Comparison of ENCODE assay signal across 10 cellular contexts in genomic region chrX:13131511-13132137, GRCh38.
DNase-seq lines count a peak whose midpoint lies in the region; ATAC-seq lines count a peak whose summit lies in the region.
"Had no signal": no experiment of that assay in that cellular context is flagged by ENCODE, and none has a peak within 500 bp of the region (broad histone marks: within the 10 kb centered on the region; RNA-seq: fewer than 3 reads in every experiment).

No MANE protein-coding gene starts in this region.

- peak; percentile 43 to 51 for DNase-seq in AML-193 (lab: John Stamatoyannopoulos, UW)
- peak; percentile 96 for DNase-seq in RPMI7951 (ENCODE audit: low read depth)
- DNase-seq in immature natural killer cell, result peak; percentile 63 to 69 (median 68)
- no peak for DNase-seq in NCI-H524 treated with DMSO at 0.1 percent for 48 hours (lab: John Stamatoyannopoulos, UW)
- DNase-seq in NCI-H146 (lab: John Stamatoyannopoulos, UW), result no peak
- DNase-seq: Calu3, NCI-H526 had no signal

- peaks cover 0 to 8% (median 6%) of the 10 kb centered on the region in 3 donors for H3K27me3 Mint-ChIP-seq in immature natural killer cell (ENCODE audit: low read depth in 3 of 3)

- no peaks in the 10 kb centered on the region for H3K36me3 Mint-ChIP-seq in immature natural killer cell

- H3K4me3 Mint-ChIP-seq in immature natural killer cell, result peak overlapping the region; percentile 52 to 72 (median 68)

- H3K27ac Mint-ChIP-seq in immature natural killer cell, result peak overlapping the region; percentile 55 to 96 (median 84)

- no peaks in the 10 kb centered on the region for H3K9me3 Mint-ChIP-seq in immature natural killer cell

- ATAC-seq in GM19395 (IDR thresholded peaks at IDR 0.05; ENCODE audit: unreplicated experiment), result peak; percentile 56
- no peak for ATAC-seq in GM18498 (IDR thresholded peaks at IDR 0.05; ENCODE audit: unreplicated experiment)
- no peak for ATAC-seq in GM19397 (IDR thresholded peaks at IDR 0.05; ENCODE audit: unreplicated experiment)

- peaks cover 26 to 32% of the 10 kb centered on the region in 2 donors for H3K4me1 Mint-ChIP-seq in immature natural killer cell

Comparison
In these comparisons a context has a peak if more than half of its experiments do, and no peak if none do; other contexts are left out.
1. DNase-seq: peak in AML-193 (2 of 2), RPMI7951 (single experiment) and immature natural killer cell (3 of 3); none in NCI-H524 treated with DMSO at 0.1 percent for 48 hours (single experiment) and NCI-H146 (single experiment).